Comparison of ENCODE assay signal across 1 cellular context in the genomic region with DNA sequence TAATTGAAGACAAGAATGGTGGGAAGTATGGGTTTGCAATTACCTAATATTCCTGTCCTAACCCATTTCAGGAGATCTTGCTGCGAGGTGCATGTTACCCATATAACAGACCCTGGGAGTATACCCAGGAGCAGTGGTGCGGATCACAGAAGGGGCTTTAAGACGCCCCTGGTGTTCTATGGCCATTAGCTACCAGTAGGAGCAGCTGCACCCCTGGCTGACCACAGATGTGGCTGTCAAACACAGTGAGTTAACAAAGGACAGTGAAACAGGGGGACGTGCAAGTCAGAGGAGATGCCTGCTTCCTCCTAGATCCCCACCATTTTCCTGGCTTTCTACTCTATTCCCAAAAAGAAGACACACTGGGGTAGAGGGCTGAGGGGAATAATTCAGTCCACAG.
TF ChIP-seq lines count a peak whose summit lies in the region.

No MANE protein-coding gene starts in this region.

TF ChIP-seq in WTC11, 78 proteins besides CTCF, POLR2A, EP300 and RAD21 (continued from another document):
- TF ChIP-seq, protein P1, sequence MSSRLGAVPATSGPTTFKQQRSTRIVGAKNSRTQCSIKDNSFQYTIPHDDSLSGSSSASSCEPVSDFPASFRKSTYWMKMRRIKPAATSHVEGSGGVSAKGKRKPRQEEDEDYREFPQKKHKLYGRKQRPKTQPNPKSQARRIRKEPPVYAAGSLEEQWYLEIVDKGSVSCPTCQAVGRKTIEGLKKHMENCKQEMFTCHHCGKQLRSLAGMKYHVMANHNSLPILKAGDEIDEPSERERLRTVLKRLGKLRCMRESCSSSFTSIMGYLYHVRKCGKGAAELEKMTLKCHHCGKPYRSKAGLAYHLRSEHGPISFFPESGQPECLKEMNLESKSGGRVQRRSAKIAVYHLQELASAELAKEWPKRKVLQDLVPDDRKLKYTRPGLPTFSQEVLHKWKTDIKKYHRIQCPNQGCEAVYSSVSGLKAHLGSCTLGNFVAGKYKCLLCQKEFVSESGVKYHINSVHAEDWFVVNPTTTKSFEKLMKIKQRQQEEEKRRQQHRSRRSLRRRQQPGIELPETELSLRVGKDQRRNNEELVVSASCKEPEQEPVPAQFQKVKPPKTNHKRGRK (CRISPR knock-in tag; IDR thresholded peaks at IDR 0.05; ENCODE audit: borderline replicate concordance) = no peak
- no peak for TF ChIP-seq GABPB1 (CRISPR knock-in tag; IDR thresholded peaks at IDR 0.05)
- no peak for TF ChIP-seq FOXP1 (CRISPR knock-in tag; IDR thresholded peaks at IDR 0.05; ENCODE audit: borderline replicate concordance)
- TF ChIP-seq, protein P2, sequence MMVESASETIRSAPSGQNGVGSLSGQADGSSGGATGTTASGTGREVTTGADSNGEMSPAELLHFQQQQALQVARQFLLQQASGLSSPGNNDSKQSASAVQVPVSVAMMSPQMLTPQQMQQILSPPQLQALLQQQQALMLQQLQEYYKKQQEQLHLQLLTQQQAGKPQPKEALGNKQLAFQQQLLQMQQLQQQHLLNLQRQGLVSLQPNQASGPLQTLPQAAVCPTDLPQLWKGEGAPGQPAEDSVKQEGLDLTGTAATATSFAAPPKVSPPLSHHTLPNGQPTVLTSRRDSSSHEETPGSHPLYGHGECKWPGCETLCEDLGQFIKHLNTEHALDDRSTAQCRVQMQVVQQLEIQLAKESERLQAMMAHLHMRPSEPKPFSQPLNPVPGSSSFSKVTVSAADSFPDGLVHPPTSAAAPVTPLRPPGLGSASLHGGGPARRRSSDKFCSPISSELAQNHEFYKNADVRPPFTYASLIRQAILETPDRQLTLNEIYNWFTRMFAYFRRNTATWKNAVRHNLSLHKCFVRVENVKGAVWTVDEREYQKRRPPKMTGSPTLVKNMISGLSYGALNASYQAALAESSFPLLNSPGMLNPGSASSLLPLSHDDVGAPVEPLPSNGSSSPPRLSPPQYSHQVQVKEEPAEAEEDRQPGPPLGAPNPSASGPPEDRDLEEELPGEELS (CRISPR knock-in tag; IDR thresholded peaks at IDR 0.05) = no peak
- no peak for TF ChIP-seq NFYB (CRISPR knock-in tag; conservative IDR thresholded peaks at IDR 0.05; ENCODE audit: low read depth)
- no peak for TF ChIP-seq SP1 (CRISPR knock-in tag; conservative IDR thresholded peaks at IDR 0.05)
